Comparison of ENCODE assay signal across 8 cellular contexts in the genomic region with DNA sequence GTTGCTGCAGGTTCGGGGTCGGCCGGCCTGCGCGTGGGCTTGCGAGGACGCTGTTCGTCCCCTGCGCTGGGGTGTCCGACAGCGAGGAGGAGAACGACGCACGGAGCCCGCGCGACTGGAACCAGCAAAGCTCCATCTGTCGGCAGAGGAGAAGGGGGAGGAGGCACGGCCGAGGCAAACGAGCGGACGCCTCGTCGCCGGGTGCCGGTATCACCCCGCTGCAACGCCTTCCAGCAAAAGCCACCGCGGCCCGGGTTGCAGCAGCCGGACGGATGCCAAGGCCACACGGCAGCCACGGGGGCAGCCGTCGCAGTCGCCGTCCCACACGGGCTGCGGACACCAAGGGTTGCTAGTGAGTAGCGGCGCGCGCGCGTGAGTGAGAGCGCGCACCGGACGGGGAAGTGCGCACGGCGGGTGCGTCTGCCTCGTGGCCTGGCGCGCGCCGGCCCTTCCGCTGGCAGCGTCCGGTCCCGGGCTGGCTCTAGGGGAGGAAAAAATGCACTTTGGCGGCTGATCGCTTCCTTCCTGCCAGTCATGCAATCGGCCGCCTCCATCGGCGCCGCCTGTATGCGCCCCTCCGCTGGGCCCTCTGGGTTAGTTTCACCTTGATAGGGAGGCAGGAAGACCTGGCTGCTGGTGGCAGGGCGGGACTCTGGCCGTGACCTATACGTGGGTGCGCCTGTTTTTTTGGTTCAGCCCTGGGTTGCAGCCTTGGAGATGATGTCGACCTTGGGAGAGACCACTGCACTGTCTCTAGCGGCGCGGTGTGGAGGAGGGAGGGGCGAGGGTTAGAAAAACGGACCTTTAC. TPM values are rescaled to one million over a fixed set of nuclear protein-coding genes. Genes with fewer than 3 reads are reported as not detected.
A peak's percentile ranks its signal among the peaks of the same experiment; 100 is the strongest.
DNase-seq lines count a peak whose midpoint lies in the region; ATAC-seq and TF ChIP-seq lines count a peak whose summit lies in the region.

No MANE protein-coding gene starts in this region.

- intact Hi-C loops in heart right ventricle (cut with DNase I) (loop anchor here in 4 of 10 donors (2.0 to 5.0 kb wide), 4 partner anchors 43 to 52 kb away; no protein-coding TSS in a partner anchor), posterior vena cava (cut with DNase I) (loop anchor here in 1 of 2 donors (2.0 kb wide), 1 partner anchor 50 kb away; no protein-coding TSS in a partner anchor)

- H3K27me3 ChIP-seq in GM23248 (replicated peaks; ENCODE audit: insufficient read depth) = no peaks in the 10 kb centered on the region
- peaks cover 0 to 6% (median 0%) of the 10 kb centered on the region in 7 donors for H3K27me3 ChIP-seq in heart right ventricle
- H3K27me3 ChIP-seq in upper lobe of left lung = no peaks in the 10 kb centered on the region

- H3K27ac ChIP-seq in GM23248 = peak overlapping the region; percentile 70
- H3K27ac ChIP-seq in adipose tissue (ENCODE audit: low read depth, low read length) = peak overlapping the region; percentile 61
- peak overlapping the region; percentile 85 to 94 (median 90) for H3K27ac ChIP-seq in heart right ventricle
- H3K27ac ChIP-seq in upper lobe of left lung = peak overlapping the region; percentile 86 to 93 (median 90)

- ATAC-seq in heart right ventricle = peak; percentile 93 to 97 (median 96)
- ATAC-seq in upper lobe of left lung (ENCODE audit: low FRiP score in 2 of 2) = peak; percentile 97

- TF ChIP-seq EP300 in upper lobe of left lung (IDR thresholded peaks at IDR 0.05) = peak in 1 of 4 donors; percentile 51

- H3K79me2 ChIP-seq in GM23248 (ENCODE audit: insufficient read depth) = peaks cover 37% of the 10 kb centered on the region

- peak in 3 of 4 donors; percentile 22 to 87 (median 64) for TF ChIP-seq POLR2A in upper lobe of left lung (IDR thresholded peaks at IDR 0.05)

- peak; percentile 91 for DNase-seq in GM03348 (ENCODE audit: low spot score)
- DNase-seq in GM23248 = peak; percentile 93
- peak; percentile 87 to 89 for DNase-seq in Kasumi-1 (lab: John Stamatoyannopoulos, UW)
- peak; percentile 64 to 79 for DNase-seq in SW 1271 (lab: John Stamatoyannopoulos, UW)
- DNase-seq in heart right ventricle = peak; percentile 84 to 85
- DNase-seq in posterior vena cava (ENCODE audit: low spot score) = peak; percentile 96
- peak; percentile 86 to 97 for DNase-seq in upper lobe of left lung

- H2AFZ ChIP-seq in GM23248 = peak overlapping the region; percentile 88

- H3K4me2 ChIP-seq in GM23248 (ENCODE audit: unreplicated experiment) = peak overlapping the region; percentile 80

- no peaks in the 10 kb centered on the region for H4K20me1 ChIP-seq in GM23248 (ENCODE audit: insufficient read depth)

- peaks cover 36% of the 10 kb centered on the region for H3K4me1 ChIP-seq in GM23248 (ENCODE audit: insufficient read depth)
- peaks cover 0 to 59% (median 29%) of the 10 kb centered on the region in 9 donors for H3K4me1 ChIP-seq in heart right ventricle
- peaks cover 11 to 30% (median 19%) of the 10 kb centered on the region in 4 donors for H3K4me1 ChIP-seq in upper lobe of left lung

- peak overlapping the region; percentile 91 for H3K4me3 ChIP-seq in GM23248
- peak overlapping the region; percentile 60 to 87 (median 79) for H3K4me3 ChIP-seq in heart right ventricle
- peak overlapping the region; percentile 63 to 85 (median 71) for H3K4me3 ChIP-seq in upper lobe of left lung

- H3K9me3 ChIP-seq in GM23248 (ENCODE audit: low read depth) = no peaks in the 10 kb centered on the region
- H3K9me3 ChIP-seq in heart right ventricle = no peaks in the 10 kb centered on the region
- H3K9me3 ChIP-seq in upper lobe of left lung = no peaks in the 10 kb centered on the region

- no peaks in the 10 kb centered on the region for H3K9me2 ChIP-seq in GM23248 (ENCODE audit: insufficient read depth)

- WGBS in GM23248 (ENCODE audit: low coverage in 1 of 2, low lambda C conversion rate in 2 of 2, missing lambda C conversion rate in 2 of 2), 2 experiments = 1% methylated on average over 64 to 65 of the region's 84 CpGs
- WGBS in adipose tissue, 3 donors = 0 to 1% (median 0%) methylated on average over 74 to 84 of the region's 84 CpGs
- 0 to 1% methylated on average over 84 of the region's 84 CpGs for WGBS in heart right ventricle, 2 donors
- WGBS in upper lobe of left lung, 2 donors = 0 to 5% methylated on average over 12 to 25 of the region's 84 CpGs

- H3F3A ChIP-seq in GM23248 (ENCODE audit: insufficient read depth) = peaks cover 35% of the 10 kb centered on the region

- peak overlapping the region; percentile 83 for H3K9ac ChIP-seq in GM23248

- H3K36me3 ChIP-seq in GM23248 (ENCODE audit: low read depth) (no peaks in the 10 kb centered on the region), heart right ventricle (no peaks in the 10 kb centered on the region), upper lobe of left lung (no peaks in the 10 kb centered on the region)

- TF ChIP-seq CTCF in heart right ventricle (IDR thresholded peaks at IDR 0.05) (peak in 7 of 9 donors; percentile 10 to 54 (median 34)), upper lobe of left lung (IDR thresholded peaks at IDR 0.05) (peak in 5 of 6 experiments; percentile 9 to 35 (median 18))

- in situ Hi-C loops in GM23248 (cut with MboI) = no loop called here

RNA-seq across cellular contexts. Expression of gene STAMBPL1, which starts 0.4 kb away (rescaled TPM):
- 22.4 and 23.9 TPM in 2 replicates for total RNA-seq in GM23248 (2014; rRNA removed; shearing (Covaris generic))
- 13.3 and 15.1 TPM in 2 replicates for polyA plus RNA-seq in GM23248 (2016; fragmentation: Nextera tagmentation; extraction: Ambion mirVana)
- polyA plus RNA-seq in adipose tissue = 1 to 10 TPM; 2.4 to 5.4 (median 2.6) TPM
- total RNA-seq in heart right ventricle = 1 to 10 TPM; 1.9 to 3.3 (median 2.7) TPM
- 1 to 10 TPM in 1 of 2 donors, under 1 TPM in 1; 0.94 to 2.6 TPM for polyA plus RNA-seq in heart right ventricle
- 1 to 10 TPM; 4.4 to 6.0 TPM for total RNA-seq in posterior vena cava
- total RNA-seq in upper lobe of left lung = 10 to 100 TPM in 2 of 6 donors, 1 to 10 TPM in 4; 4.9 to 69.1 (median 7.0) TPM

RNA-seq across cellular contexts. Expression of gene ANKRD22, which starts 28.8 kb away (rescaled TPM):
- total RNA-seq in GM23248 (2014; rRNA removed; shearing (Covaris generic)) = 0.22 TPM in 1 of 2 replicates, not detected in the other
- not detected in 2 replicates for polyA plus RNA-seq in GM23248 (2016; fragmentation: Nextera tagmentation; extraction: Ambion mirVana)
- 10 to 100 TPM in 1 of 3 donors, 1 to 10 TPM in 2; 1.0 to 14.7 (median 3.2) TPM for polyA plus RNA-seq in adipose tissue
- total RNA-seq in heart right ventricle = 1 to 10 TPM in 1 of 10 donors, under 1 TPM in 2, not detected in 7; 0.14 to 4.9 (median 0.17) TPM
- polyA plus RNA-seq in heart right ventricle = under 1 TPM in 1 of 2 donors, not detected in 1; 0.12 TPM
- total RNA-seq in posterior vena cava = under 1 TPM; 0.28 to 0.33 TPM
- 1 to 10 TPM in 2 of 6 donors, under 1 TPM in 2, not detected in 2; 0.30 to 1.9 (median 1.1) TPM for total RNA-seq in upper lobe of left lung

Comparison
In these comparisons a context has a peak if more than half of its experiments do, and no peak if none do; other contexts are left out.
1. Peak in every context shown above with its lines: DNase-seq, ATAC-seq, H3K4me3 ChIP-seq and H3K27ac ChIP-seq.